Comparison of ENCODE assay signal across 2 cellular contexts in genomic region chr10:73413108-73413527, GRCh38.
A peak's percentile ranks its signal among the peaks of the same experiment; 100 is the strongest.
TF ChIP-seq lines count a peak whose summit lies in the region.

No MANE protein-coding gene starts in this region.

TF ChIP-seq in SK-N-SH, 30 proteins besides CTCF, POLR2A, EP300 and RAD21:
- TF ChIP-seq EZH2phosphoT487 (IDR thresholded peaks at IDR 0.05; ENCODE audit: borderline replicate concordance, low read depth) (no peak), RCOR1 (IDR thresholded peaks at IDR 0.05; ENCODE audit: low read length) (no peak), NRF1 (IDR thresholded peaks at IDR 0.05; ENCODE audit: low read depth, low read length) (no peak), FOSL2 (IDR thresholded peaks at IDR 0.05; ENCODE audit: borderline replicate concordance, low read depth) (no peak), NFIC (IDR thresholded peaks at IDR 0.05; ENCODE audit: borderline replicate concordance) (no peak), GATA2 (CRISPR knock-in tag; IDR thresholded peaks at IDR 0.05) (no peak), TAF1 (IDR thresholded peaks at IDR 0.05; ENCODE audit: borderline replicate concordance, low read depth, low read length) (no peak), SMC3 (IDR thresholded peaks at IDR 0.05; ENCODE audit: low read depth, low read length) (no peak), TEAD4 (IDR thresholded peaks at IDR 0.05; ENCODE audit: borderline replicate concordance, insufficient read depth) (no peak), JUND (IDR thresholded peaks at IDR 0.05) (no peak), USF2 (IDR thresholded peaks at IDR 0.05; ENCODE audit: borderline replicate concordance, low read depth, low read length) (no peak), IRF3 (IDR thresholded peaks at IDR 0.05; ENCODE audit: low read depth, low read length) (no peak), CHD2 (IDR thresholded peaks at IDR 0.05; ENCODE audit: low read length, partially characterized antibody) (no peak)

TF ChIP-seq in HepG2, 621 proteins besides CTCF, POLR2A, EP300 and RAD21 (continues in another document):
- TF ChIP-seq ZNF644 (CRISPR knock-in tag; IDR thresholded peaks at IDR 0.05; ENCODE audit: low read depth), result no peak
- TF ChIP-seq NAIF1 (CRISPR knock-in tag; IDR thresholded peaks at IDR 0.05; ENCODE audit: borderline replicate concordance), result peak; percentile 76; the same call in 1 of the 2 replicates
- peak; percentile 56; the same call in 1 of the 2 replicates for TF ChIP-seq CREM (IDR thresholded peaks at IDR 0.05)
- TF ChIP-seq CREM (CRISPR knock-in tag; IDR thresholded peaks at IDR 0.05), result no peak
- peak; percentile 49 for TF ChIP-seq CEBPB (IDR thresholded peaks at IDR 0.05; ENCODE audit: borderline replicate concordance, low read depth, low read length)
- TF ChIP-seq ZNF468 (CRISPR knock-in tag; IDR thresholded peaks at IDR 0.05), result no peak
- TF ChIP-seq CEBPZ (IDR thresholded peaks at IDR 0.05; ENCODE audit: low read length), result no peak
- TF ChIP-seq E2F5 (CRISPR knock-in tag; conservative IDR thresholded peaks at IDR 0.05), result no peak
- no peak for TF ChIP-seq KLF6 (CRISPR knock-in tag; IDR thresholded peaks at IDR 0.05)
- TF ChIP-seq IKZF1 (IDR thresholded peaks at IDR 0.05), result no peak
- TF ChIP-seq ZNF264 (CRISPR knock-in tag; IDR thresholded peaks at IDR 0.05), result 0 out of 2 replicates have a peak, but pooled peaks have one; percentile 15
- no peak for TF ChIP-seq NBN (conservative IDR thresholded peaks at IDR 0.05)
- TF ChIP-seq RBFOX2 (IDR thresholded peaks at IDR 0.05; ENCODE audit: low read depth, low read length), result no peak
- 0 out of 2 replicates have a peak, but pooled peaks have one; percentile 77 for TF ChIP-seq ZNF747 (CRISPR knock-in tag; IDR thresholded peaks at IDR 0.05; ENCODE audit: borderline replicate concordance)
- no peak for TF ChIP-seq ZNF33A (CRISPR knock-in tag; IDR thresholded peaks at IDR 0.05; ENCODE audit: borderline replicate concordance)
- no peak for TF ChIP-seq ZNF234 (CRISPR knock-in tag; conservative IDR thresholded peaks at IDR 0.05)
- no peak for TF ChIP-seq ZNF543 (CRISPR knock-in tag; IDR thresholded peaks at IDR 0.05)
- no peak for TF ChIP-seq ZMYM2 (CRISPR knock-in tag; IDR thresholded peaks at IDR 0.05)
- no peak for TF ChIP-seq CERS6 (CRISPR knock-in tag; IDR thresholded peaks at IDR 0.05)
- no peak for TF ChIP-seq NCOA2 (CRISPR knock-in tag; IDR thresholded peaks at IDR 0.05)
- no peak for TF ChIP-seq KMT2B (CRISPR knock-in tag; IDR thresholded peaks at IDR 0.05)
- TF ChIP-seq ZNF800 (CRISPR knock-in tag; IDR thresholded peaks at IDR 0.05), result no peak
- no peak for TF ChIP-seq MTA1 (CRISPR knock-in tag; IDR thresholded peaks at IDR 0.05; ENCODE audit: borderline replicate concordance)
- TF ChIP-seq GFI1 (CRISPR knock-in tag; IDR thresholded peaks at IDR 0.05; ENCODE audit: borderline replicate concordance), result peak; percentile 83; the same call in 1 of the 2 replicates
- no peak for TF ChIP-seq MAFF (IDR thresholded peaks at IDR 0.05; ENCODE audit: low read depth, low read length)
- no peak for TF ChIP-seq ATF2 (CRISPR knock-in tag; IDR thresholded peaks at IDR 0.05)
- no peak for TF ChIP-seq ATF5 (CRISPR knock-in tag; IDR thresholded peaks at IDR 0.05; ENCODE audit: low read depth)
- no peak for TF ChIP-seq ZNF547 (CRISPR knock-in tag; IDR thresholded peaks at IDR 0.05)
- 0 out of 2 replicates have a peak, but pooled peaks have one; percentile 23 for TF ChIP-seq ARID3A (IDR thresholded peaks at IDR 0.05; ENCODE audit: low read depth, low read length)
- no peak for TF ChIP-seq ZNF362 (CRISPR knock-in tag; IDR thresholded peaks at IDR 0.05; ENCODE audit: borderline replicate concordance)
- no peak for TF ChIP-seq ZNF788 (CRISPR knock-in tag; IDR thresholded peaks at IDR 0.05; ENCODE audit: borderline replicate concordance)
- TF ChIP-seq ZBTB46 (CRISPR knock-in tag; IDR thresholded peaks at IDR 0.05; ENCODE audit: borderline replicate concordance), result no peak
- no peak for TF ChIP-seq BORCS8-MEF2B (CRISPR knock-in tag; IDR thresholded peaks at IDR 0.05)
- no peak for TF ChIP-seq KDM4B (CRISPR knock-in tag; IDR thresholded peaks at IDR 0.05)
- no peak for TF ChIP-seq SMAD1 (CRISPR knock-in tag; IDR thresholded peaks at IDR 0.05; ENCODE audit: borderline replicate concordance, low read depth)
- TF ChIP-seq ARNTL (CRISPR knock-in tag; IDR thresholded peaks at IDR 0.05), result no peak
- no peak for TF ChIP-seq SIX1 (CRISPR knock-in tag; IDR thresholded peaks at IDR 0.05; ENCODE audit: borderline replicate concordance)
- peak; percentile 5; the same call in 1 of the 2 replicates for TF ChIP-seq SAP130 (CRISPR knock-in tag; IDR thresholded peaks at IDR 0.05; ENCODE audit: low read depth)
- no peak for TF ChIP-seq NCOA1 (CRISPR knock-in tag; IDR thresholded peaks at IDR 0.05)
- TF ChIP-seq HMGXB4 (CRISPR knock-in tag; IDR thresholded peaks at IDR 0.05; ENCODE audit: borderline replicate concordance in 1 of 2, low read depth in 1 of 2), result no peak; a peak in 1 of 4 replicates
- no peak for TF ChIP-seq ZNF781 (CRISPR knock-in tag; IDR thresholded peaks at IDR 0.05; ENCODE audit: borderline replicate concordance, not compliant biosample characterization)
- TF ChIP-seq TAF15 (IDR thresholded peaks at IDR 0.05; ENCODE audit: low read depth, low read length, poor library complexity, severe bottlenecking), result no peak
- TF ChIP-seq FOXA1 (IDR thresholded peaks at IDR 0.05), result no peak
- TF ChIP-seq FOXA1 (CRISPR knock-in tag; IDR thresholded peaks at IDR 0.05), result peak; percentile 62; the same call in 1 of the 2 replicates
- TF ChIP-seq MAX (IDR thresholded peaks at IDR 0.05), result no peak
